In genomic region chr20:33810885-33811762, GRCh38 we compare ENCODE assay signal across 8 cellular contexts. TPM values are rescaled to one million over a fixed set of nuclear protein-coding genes. Genes with fewer than 3 reads are reported as not detected.
A peak's percentile ranks its signal among the peaks of the same experiment; 100 is the strongest.
DNase-seq lines count a peak whose midpoint lies in the region; ATAC-seq and TF ChIP-seq lines count a peak whose summit lies in the region.

CHMP4B (plus strand) TSS chr20:33811348; CDS start chr20:33811469, 121 bp downstream.

- H3K36me3 ChIP-seq in ascending aorta, result no peaks in the 10 kb centered on the region
- H3K36me3 ChIP-seq in vagina, result no peaks in the 10 kb centered on the region

- H3K27ac Mint-ChIP-seq in T-helper 2 cell treated with Interferon-gamma antibody and Interleukin-4, amounts not matched to agents 5 μg/mL and 100 μg/mL, for 36 hours, result peak within 1 kb of the TSS; percentile 99

- H3K27ac ChIP-seq in ascending aorta, result peak within 1 kb of the TSS; percentile 94 to 98
- H3K27ac ChIP-seq in right cardiac atrium (ENCODE audit: low read length), result peak within 1 kb of the TSS; percentile 95
- peak within 1 kb of the TSS; percentile 95 for H3K27ac ChIP-seq in vagina

- no peaks in the 10 kb centered on the region for H3K27me3 ChIP-seq in ascending aorta
- H3K27me3 ChIP-seq in right cardiac atrium (ENCODE audit: control insufficient read depth, insufficient read depth), result no peaks in the 10 kb centered on the region
- no peaks in the 10 kb centered on the region for H3K27me3 ChIP-seq in vagina

- under 1% methylated on average over 70 of the region's 70 CpGs for WGBS in right cardiac atrium

- TF ChIP-seq POLR2A in vagina (IDR thresholded peaks at IDR 0.05), result peak in 1 of 2 donors; percentile 94

- peaks cover 4 to 24% of the 10 kb centered on the region in 2 donors for H3K4me1 ChIP-seq in ascending aorta
- H3K4me1 ChIP-seq in right cardiac atrium (ENCODE audit: control insufficient read depth, insufficient read depth, low read length), result peaks cover 11% of the 10 kb centered on the region
- H3K4me1 ChIP-seq in vagina, result peaks cover 44% of the 10 kb centered on the region

- H3K27me3 Mint-ChIP-seq in T-helper 2 cell treated with Interferon-gamma antibody and Interleukin-4, amounts not matched to agents 5 μg/mL and 100 μg/mL, for 36 hours (ENCODE audit: low read depth), result no peaks in the 10 kb centered on the region

- intact Hi-C loops in ascending aorta (cut with DNase I), result loop anchor here (1.0 to 5.0 kb wide), 4 partner anchors 79 to 491 kb away; partner anchors contain the start of genes AHCY, EIF2S2, RALY and ZNF341
- intact Hi-C loops in right cardiac atrium (cut with DNase I), result no loop called here
- intact Hi-C loops in vagina (cut with DNase I), result no loop called here

- peaks cover 34% of the 10 kb centered on the region for H3K4me1 Mint-ChIP-seq in T-helper 2 cell treated with Interferon-gamma antibody and Interleukin-4, amounts not matched to agents 5 μg/mL and 100 μg/mL, for 36 hours (ENCODE audit: low read depth)

- H3K36me3 Mint-ChIP-seq in T-helper 2 cell treated with Interferon-gamma antibody and Interleukin-4, amounts not matched to agents 5 μg/mL and 100 μg/mL, for 36 hours (ENCODE audit: low read depth), result peaks cover 26% of the 10 kb centered on the region

- DNase-seq in NCI-H187 treated with DMSO at 0.1 percent for 48 hours (lab: John Stamatoyannopoulos, UW) (peak; percentile 92), ascending aorta (ENCODE audit: low spot score in 2 of 2) (peak; percentile 98 to 100), right cardiac atrium (peak; percentile 99 to 100 (median 100)), putamen (ENCODE audit: low spot score) (peak; percentile 99), vagina (ENCODE audit: extremely low spot score in 2 of 2) (peak; percentile 99)
- peak; percentile 99 for DNase-seq in T-helper 2 cell treated with Interferon-gamma antibody and Interleukin-4, amounts not matched to agents 5 μg/mL and 100 μg/mL, for 36 hours (ENCODE audit: low spot score)

- H3K4me3 ChIP-seq in ascending aorta (peak within 1 kb of the TSS; percentile 94 to 99), right cardiac atrium (ENCODE audit: low read length) (peak within 1 kb of the TSS; percentile 92), vagina (peak within 1 kb of the TSS; percentile 79 to 100)

- TF ChIP-seq CTCF in ascending aorta (IDR thresholded peaks at IDR 0.05), result no peak
- TF ChIP-seq CTCF in vagina (IDR thresholded peaks at IDR 0.05), result no peak

- peak within 1 kb of the TSS; percentile 90 for H3K4me3 Mint-ChIP-seq in T-helper 2 cell treated with Interferon-gamma antibody and Interleukin-4, amounts not matched to agents 5 μg/mL and 100 μg/mL, for 36 hours

- ATAC-seq in GM18499 (IDR thresholded peaks at IDR 0.05; ENCODE audit: insufficient read depth, unreplicated experiment) (peak; percentile 89), HG02943 (IDR thresholded peaks at IDR 0.05; ENCODE audit: low read depth, unreplicated experiment) (peak; percentile 94), right cardiac atrium (peak; percentile 98 to 99)

- H3K9me3 ChIP-seq in ascending aorta (no peaks in the 10 kb centered on the region), right cardiac atrium (ENCODE audit: control insufficient read depth, low read length) (no peaks in the 10 kb centered on the region), vagina (no peaks in the 10 kb centered on the region)

- H3K9me3 Mint-ChIP-seq in T-helper 2 cell treated with Interferon-gamma antibody and Interleukin-4, amounts not matched to agents 5 μg/mL and 100 μg/mL, for 36 hours, result no peaks in the 10 kb centered on the region

RNA-seq across cellular contexts. Expression of gene CHMP4B, which starts in this region (rescaled TPM):
- total RNA-seq in ascending aorta (42.8 TPM), right cardiac atrium (100 to 1,000 TPM in 1 of 4 donors, 10 to 100 TPM in 3; 88.3 to 117 (median 90.2) TPM), vagina (95.5 TPM)
- 126 TPM for polyA plus RNA-seq in right cardiac atrium

Comparison
In these comparisons a context has a peak if more than half of its experiments do, and no peak if none do; other contexts are left out.
1. Peak in every context shown above with its lines: DNase-seq, ATAC-seq, H3K4me3 ChIP-seq and H3K27ac ChIP-seq.